ENCODE assay signal across 10 cellular contexts in genomic region chr5:43309657-43310056, GRCh38. TPM values are rescaled to one million over a fixed set of nuclear protein-coding genes. Genes with fewer than 3 reads are reported as not detected.
DNase-seq lines count a peak whose midpoint lies in the region; ATAC-seq and TF ChIP-seq lines count a peak whose summit lies in the region.
"Had no signal": no experiment of that assay in that cellular context is flagged by ENCODE, and none has a peak within 500 bp of the region (broad histone marks: within the 10 kb centered on the region; RNA-seq: fewer than 3 reads in every experiment).

No MANE protein-coding gene starts in this region.

- peak overlapping the region; percentile 97; the same call in 1 of the 2 replicates for H3K4me3 ChIP-seq in HUES6 (ENCODE audit: low read depth, low read length)
- no peak overlapping the region for H3K4me3 ChIP-seq in mesendoderm (ENCODE audit: low read length)

- no peak for TF ChIP-seq CTCF in Calu3 (IDR thresholded peaks at IDR 0.05; ENCODE audit: unreplicated experiment)
- TF ChIP-seq CTCF in brain (conservative IDR thresholded peaks at IDR 0.05), result no peak

- no TSS peak for BruUV-seq in Calu3 (replicated peaks; lab: Mats Ljungman, UMichigan)

- ATAC-seq in GM18498 (IDR thresholded peaks at IDR 0.05; ENCODE audit: unreplicated experiment), result no peak

- H2BK5ac ChIP-seq in mesendoderm (ENCODE audit: low read length), result no peak overlapping the region

- H3K4me1 Mint-ChIP-seq in Calu3 (ENCODE audit: low read depth, unreplicated experiment), result peaks cover 38% of the 10 kb centered on the region
- peaks cover 87% of the 10 kb centered on the region for H3K4me1 Mint-ChIP-seq in brain

- peaks cover 99% of the 10 kb centered on the region for H3K36me3 Mint-ChIP-seq in Calu3 (ENCODE audit: insufficient read depth, unreplicated experiment)
- peaks cover 57% of the 10 kb centered on the region for H3K36me3 Mint-ChIP-seq in brain

- H3K9ac ChIP-seq in HUES6 (ENCODE audit: low read length) (no peak overlapping the region), mesendoderm (ENCODE audit: low read length) (peak overlapping the region; percentile 60)

- H3K18ac ChIP-seq in mesendoderm (ENCODE audit: low read length), result no peak overlapping the region

- H3K4me1 ChIP-seq in HUES6 (ENCODE audit: control insufficient read depth, insufficient read depth, low read length), result peaks cover 21% of the 10 kb centered on the region; the same call in 1 of the 2 replicates
- H3K4me1 ChIP-seq in mesendoderm (ENCODE audit: control insufficient read depth, low read depth, low read length), result peaks cover 10% of the 10 kb centered on the region

- no peak overlapping the region for H3K4ac ChIP-seq in mesendoderm (ENCODE audit: low read depth, low read length)

- H3K9me3 Mint-ChIP-seq in Calu3 (ENCODE audit: low read depth, unreplicated experiment), result no peaks in the 10 kb centered on the region
- peaks cover 0 to 4% (median 0%) of the 10 kb centered on the region in 5 experiments for H3K9me3 Mint-ChIP-seq in brain

- H3K27me3 ChIP-seq in HUES6 (ENCODE audit: control insufficient read depth, insufficient read depth, low read length), result no peaks in the 10 kb centered on the region
- H3K27me3 ChIP-seq in mesendoderm (ENCODE audit: insufficient read depth, low read length, poor library complexity), result no peaks in the 10 kb centered on the region

- H2BK120ac ChIP-seq in mesendoderm (ENCODE audit: low read depth, low read length), result no peak overlapping the region

- H3K23ac ChIP-seq in mesendoderm (ENCODE audit: low read length), result no peak overlapping the region

- no peak overlapping the region for H2BK15ac ChIP-seq in mesendoderm (replicated peaks; ENCODE audit: low read depth)

- H3K27ac Mint-ChIP-seq in Calu3 (ENCODE audit: unreplicated experiment) (peak overlapping the region; percentile 98), brain (peak overlapping the region in 4 of 5 experiments; percentile 63 to 94 (median 86))

- H3K36me3 ChIP-seq in HUES6 (ENCODE audit: control insufficient read depth, insufficient read depth, low read length) (peaks cover 62% of the 10 kb centered on the region; the same call in 1 of the 2 replicates), mesendoderm (ENCODE audit: control insufficient read depth, insufficient read depth, low read length) (peaks cover 2% of the 10 kb centered on the region)

- H4K5ac ChIP-seq in mesendoderm (ENCODE audit: low read length), result no peak overlapping the region

- intact Hi-C loops in Calu3 (cut with micrococcal nuclease; ENCODE audit: unreplicated experiment), result loop anchor here (2.0 to 10.0 kb wide), 3 partner anchors 15 to 315 kb away; partner anchors contain the start of gene ZNF131

- H3K27me3 Mint-ChIP-seq in Calu3 (ENCODE audit: unreplicated experiment), result no peaks in the 10 kb centered on the region
- peaks cover 18% of the 10 kb centered on the region for H3K27me3 Mint-ChIP-seq in brain

- H3K27ac ChIP-seq in HUES6 (ENCODE audit: low read depth, low read length), result no peak overlapping the region
- no peak overlapping the region for H3K27ac ChIP-seq in mesendoderm (ENCODE audit: low read depth, low read length)

- no peaks in the 10 kb centered on the region for H3K79me1 ChIP-seq in mesendoderm (ENCODE audit: low read length)

- H3K4me3 Mint-ChIP-seq in Calu3 (ENCODE audit: low read depth, unreplicated experiment) (peak overlapping the region; percentile 99), brain (peak overlapping the region; percentile 89 to 99 (median 98))

- H3K4me2 ChIP-seq in mesendoderm (ENCODE audit: low read length), result peak overlapping the region; percentile 39

- H3K56ac ChIP-seq in mesendoderm (ENCODE audit: low read length), result peak overlapping the region; percentile 67

- H2AK5ac ChIP-seq in mesendoderm (ENCODE audit: low read length), result no peak overlapping the region

- DNase-seq in Calu3 (peak; percentile 54), mesendoderm (no peak), mesenteric fat pad (ENCODE audit: low spot score) (no peak), NK-92 (lab: John Stamatoyannopoulos, UW; ENCODE audit: unreplicated experiment) (no peak)
- no peak for DNase-seq in stimulated activated CD4-positive, alpha-beta T cell treated with anti-CD3 and anti-CD28 coated beads, Interleukin-4, amount 100 ng/mL, for 24 hours
- DNase-seq: aorta, NCI-H524 treated with DMSO at 0.1 percent for 48 hours had no signal

- H4K8ac ChIP-seq in mesendoderm (ENCODE audit: low read depth, low read length), result no peak overlapping the region

- H3K9me3 ChIP-seq in HUES6 (ENCODE audit: control insufficient read depth, insufficient read depth, low read depth, low read length), result no peaks in the 10 kb centered on the region

- CTCF ChIA-PET in Calu3 (lab: Charles Lee), result interaction anchor here (1.4 kb wide), 1 partner anchor 58 kb away, joined by 5 read pairs; no protein-coding TSS in a partner anchor

- H3K79me2 ChIP-seq in mesendoderm (ENCODE audit: control insufficient read depth, insufficient read depth, low read length), result peaks cover 70% of the 10 kb centered on the region

RNA-seq across cellular contexts. Expression of gene HMGCS1, which starts 3.6 kb away (rescaled TPM):
- 249 and 263 TPM in 2 replicates for total RNA-seq in Calu3 (2022)
- 35.3 TPM for polyA plus RNA-seq in brain (ENCODE audit: insufficient read depth, low read depth, low replicate concordance)
- 293 TPM for polyA plus RNA-seq in mesendoderm (2013, experiment 1 of 2)
- 302 TPM for polyA plus RNA-seq in mesendoderm (2013, experiment 2 of 2)
- total RNA-seq in mesenteric fat pad, result 33.7 TPM
